Comparison of ENCODE assay signal across 14 cellular contexts in genomic region chr3:4687167-4687566, GRCh38.
DNase-seq lines count a peak whose midpoint lies in the region; ATAC-seq and TF ChIP-seq lines count a peak whose summit lies in the region.
"Had no signal": no experiment of that assay in that cellular context is flagged by ENCODE, and none has a peak within 500 bp of the region (broad histone marks: within the 10 kb centered on the region; RNA-seq: fewer than 3 reads in every experiment).

No MANE protein-coding gene starts in this region.

- H2AFZ ChIP-seq in osteoblast (ENCODE audit: low read length), result peak overlapping the region; percentile 64

- TF ChIP-seq POLR2A in erythroblast (IDR thresholded peaks at IDR 0.05; ENCODE audit: low read length) (no peak), gastrocnemius medialis (IDR thresholded peaks at IDR 0.05) (no peak)

- H3K27ac ChIP-seq in HEK293 (ENCODE audit: extremely low read depth, low read depth, low read length) (no peak overlapping the region), osteoblast (ENCODE audit: low read depth, low read length) (no peak overlapping the region), gastrocnemius medialis (no peak overlapping the region)
- H3K27ac ChIP-seq: Peyer's patch, tibial nerve had no signal

- in situ Hi-C loops in gastrocnemius medialis (cut with MboI; ENCODE audit: low sequenced_read_pairs in 4 of 4), result no loop called here

- peaks cover 0 to 42% of the 10 kb centered on the region in 2 experiments; a peak in 1 of 3 replicates for H3K36me3 ChIP-seq in HEK293 (ENCODE audit: control insufficient read depth in 2 of 2, insufficient read depth in 1 of 2, low read length in 2 of 2)
- no peaks in the 10 kb centered on the region for H3K36me3 ChIP-seq in osteoblast (ENCODE audit: insufficient read depth, low read length)
- peaks cover 0 to 23% of the 10 kb centered on the region in 2 donors for H3K36me3 ChIP-seq in gastrocnemius medialis

- H4K20me1 ChIP-seq in osteoblast (ENCODE audit: insufficient read depth, low read length), result no peaks in the 10 kb centered on the region

- H3K27me3 ChIP-seq in osteoblast (ENCODE audit: insufficient read depth, low read length) (no peaks in the 10 kb centered on the region), gastrocnemius medialis (no peaks in the 10 kb centered on the region)
- H3K27me3 ChIP-seq: Peyer's patch, tibial nerve had no signal

- no peak for ATAC-seq in gastrocnemius medialis
- ATAC-seq: activated CD4-positive, CD25-positive, alpha-beta regulatory T cell treated with anti-CD3 and anti-CD28 coated beads, Interleukin-2, amount 50 U/mL, for 24 hours had no signal

- H3K4me1 ChIP-seq in HEK293 (ENCODE audit: control insufficient read depth, insufficient read depth, low read length) (peaks cover 4% of the 10 kb centered on the region; the same call in 1 of the 2 replicates), osteoblast (ENCODE audit: insufficient read depth, low read length) (no peaks in the 10 kb centered on the region), gastrocnemius medialis (no peaks in the 10 kb centered on the region)
- H3K4me1 ChIP-seq: Peyer's patch, tibial nerve had no signal

- H3K4me3 ChIP-seq in HEK293 (ENCODE audit: low read depth, low read length), result no peak overlapping the region
- no peak overlapping the region for H3K4me3 ChIP-seq in fibroblast of villous mesenchyme (ENCODE audit: low read depth, low read length)
- no peak overlapping the region for H3K4me3 ChIP-seq in osteoblast (ENCODE audit: insufficient read depth, low read length)
- no peak overlapping the region for H3K4me3 ChIP-seq in gastrocnemius medialis
- H3K4me3 ChIP-seq: Peyer's patch, tibial nerve had no signal

- DNase-seq in NCI-H69 (lab: John Stamatoyannopoulos, UW) (peak; percentile 14), fibroblast of villous mesenchyme (ENCODE audit: low read depth) (peak; percentile 65), osteoblast (ENCODE audit: insufficient read length, low spot score, missing footprints) (no peak), erythroblast (lab: John Stamatoyannopoulos, UW) (no peak), gastrocnemius medialis (no peak), NOMO-1 treated with DMSO at 0.1 percent for 48 hours (lab: John Stamatoyannopoulos, UW; ENCODE audit: unreplicated experiment) (no peak), NCI-H2171 (lab: John Stamatoyannopoulos, UW) (no peak)
- DNase-seq: activated naive CD4-positive, alpha-beta T cell; effector CD8-positive, alpha-beta T cell; NCI-H345; Peyer's patch had no signal

- no peak for TF ChIP-seq CTCF in HEK293 (tag by site-specific recombination; IDR thresholded peaks at IDR 0.05)
- TF ChIP-seq CTCF in fibroblast of villous mesenchyme (IDR thresholded peaks at IDR 0.05; ENCODE audit: insufficient read depth, low read depth, low read length), result no peak
- TF ChIP-seq CTCF in osteoblast (IDR thresholded peaks at IDR 0.05; ENCODE audit: extremely low read depth, low read depth, low read length), result no peak
- TF ChIP-seq CTCF in gastrocnemius medialis (IDR thresholded peaks at IDR 0.05 in 4 of 5, conservative IDR thresholded peaks at IDR 0.05 in 1 of 5), result no peak

- H3K9me3 ChIP-seq in HEK293 (ENCODE audit: control insufficient read depth, insufficient read depth, low read depth, low read length) (no peaks in the 10 kb centered on the region), osteoblast (ENCODE audit: low read depth, low read length) (no peaks in the 10 kb centered on the region), gastrocnemius medialis (no peaks in the 10 kb centered on the region)
- H3K9me3 ChIP-seq: Peyer's patch had no signal

- CTCF ChIA-PET in HEK293 (lab: Yijun Ruan, JAX), result interaction anchor here (0.5 to 3.2 kb wide), 4 partner anchors 22 to 334 kb away, joined by 4 to 10 read pairs (median 7); no protein-coding TSS in a partner anchor

- H3K79me2 ChIP-seq in osteoblast (ENCODE audit: insufficient read depth, low read length), result no peaks in the 10 kb centered on the region

- POLR2A ChIA-PET in HEK293 (lab: Yijun Ruan, JAX), result interaction anchor here (1.0 kb wide), 1 partner anchor 292 kb away, joined by 4 read pairs; the partner anchor contains the start of gene BHLHE40

- H3K4me2 ChIP-seq in osteoblast (ENCODE audit: insufficient read depth, low read length), result no peak overlapping the region

- intact Hi-C loops in gastrocnemius medialis (cut with DNase I; ENCODE audit: low total_unique reads), result no loop called here

TF ChIP-seq in HEK293, 187 proteins besides CTCF, POLR2A, EP300 and RAD21:
- TF ChIP-seq ZFP41 (tag by site-specific recombination; IDR thresholded peaks at IDR 0.05; ENCODE audit: borderline replicate concordance) (no peak), ZSCAN16 (tag by site-specific recombination; IDR thresholded peaks at IDR 0.05) (no peak), FEZF1 (tag by site-specific recombination; IDR thresholded peaks at IDR 0.05) (peak; percentile 51; the same call in 1 of the 2 replicates), ZNF843 (tag by site-specific recombination; IDR thresholded peaks at IDR 0.05) (0 out of 2 replicates have a peak, but pooled peaks have one; percentile 15), TRIM28 (IDR thresholded peaks at IDR 0.05; ENCODE audit: borderline replicate concordance, low read length) (0 out of 2 replicates have a peak, but pooled peaks have one; percentile 22), ZXDB (tag by site-specific recombination; IDR thresholded peaks at IDR 0.05) (0 out of 2 replicates have a peak, but pooled peaks have one; percentile 31), IKZF3 (tag by site-specific recombination; IDR thresholded peaks at IDR 0.05) (no peak), ZNF10 (tag by site-specific recombination; IDR thresholded peaks at IDR 0.05) (no peak), MZF1 (tag by site-specific recombination; IDR thresholded peaks at IDR 0.05; ENCODE audit: borderline replicate concordance) (no peak), ZNF792 (tag by site-specific recombination; IDR thresholded peaks at IDR 0.05) (no peak)
- TF ChIP-seq, protein P1, sequence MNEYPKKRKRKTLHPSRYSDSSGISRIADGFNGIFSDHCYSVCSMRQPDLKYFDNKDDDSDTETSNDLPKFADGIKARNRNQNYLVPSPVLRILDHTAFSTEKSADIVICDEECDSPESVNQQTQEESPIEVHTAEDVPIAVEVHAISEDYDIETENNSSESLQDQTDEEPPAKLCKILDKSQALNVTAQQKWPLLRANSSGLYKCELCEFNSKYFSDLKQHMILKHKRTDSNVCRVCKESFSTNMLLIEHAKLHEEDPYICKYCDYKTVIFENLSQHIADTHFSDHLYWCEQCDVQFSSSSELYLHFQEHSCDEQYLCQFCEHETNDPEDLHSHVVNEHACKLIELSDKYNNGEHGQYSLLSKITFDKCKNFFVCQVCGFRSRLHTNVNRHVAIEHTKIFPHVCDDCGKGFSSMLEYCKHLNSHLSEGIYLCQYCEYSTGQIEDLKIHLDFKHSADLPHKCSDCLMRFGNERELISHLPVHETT (tag by site-specific recombination; IDR thresholded peaks at IDR 0.05), result no peak
- TF ChIP-seq, protein P2, sequence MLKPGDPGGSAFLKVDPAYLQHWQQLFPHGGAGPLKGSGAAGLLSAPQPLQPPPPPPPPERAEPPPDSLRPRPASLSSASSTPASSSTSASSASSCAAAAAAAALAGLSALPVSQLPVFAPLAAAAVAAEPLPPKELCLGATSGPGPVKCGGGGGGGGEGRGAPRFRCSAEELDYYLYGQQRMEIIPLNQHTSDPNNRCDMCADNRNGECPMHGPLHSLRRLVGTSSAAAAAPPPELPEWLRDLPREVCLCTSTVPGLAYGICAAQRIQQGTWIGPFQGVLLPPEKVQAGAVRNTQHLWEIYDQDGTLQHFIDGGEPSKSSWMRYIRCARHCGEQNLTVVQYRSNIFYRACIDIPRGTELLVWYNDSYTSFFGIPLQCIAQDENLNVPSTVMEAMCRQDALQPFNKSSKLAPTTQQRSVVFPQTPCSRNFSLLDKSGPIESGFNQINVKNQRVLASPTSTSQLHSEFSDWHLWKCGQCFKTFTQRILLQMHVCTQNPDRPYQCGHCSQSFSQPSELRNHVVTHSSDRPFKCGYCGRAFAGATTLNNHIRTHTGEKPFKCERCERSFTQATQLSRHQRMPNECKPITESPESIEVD (tag by site-specific recombination; IDR thresholded peaks at IDR 0.05), result peak; percentile 86
- TF ChIP-seq, protein P3, sequence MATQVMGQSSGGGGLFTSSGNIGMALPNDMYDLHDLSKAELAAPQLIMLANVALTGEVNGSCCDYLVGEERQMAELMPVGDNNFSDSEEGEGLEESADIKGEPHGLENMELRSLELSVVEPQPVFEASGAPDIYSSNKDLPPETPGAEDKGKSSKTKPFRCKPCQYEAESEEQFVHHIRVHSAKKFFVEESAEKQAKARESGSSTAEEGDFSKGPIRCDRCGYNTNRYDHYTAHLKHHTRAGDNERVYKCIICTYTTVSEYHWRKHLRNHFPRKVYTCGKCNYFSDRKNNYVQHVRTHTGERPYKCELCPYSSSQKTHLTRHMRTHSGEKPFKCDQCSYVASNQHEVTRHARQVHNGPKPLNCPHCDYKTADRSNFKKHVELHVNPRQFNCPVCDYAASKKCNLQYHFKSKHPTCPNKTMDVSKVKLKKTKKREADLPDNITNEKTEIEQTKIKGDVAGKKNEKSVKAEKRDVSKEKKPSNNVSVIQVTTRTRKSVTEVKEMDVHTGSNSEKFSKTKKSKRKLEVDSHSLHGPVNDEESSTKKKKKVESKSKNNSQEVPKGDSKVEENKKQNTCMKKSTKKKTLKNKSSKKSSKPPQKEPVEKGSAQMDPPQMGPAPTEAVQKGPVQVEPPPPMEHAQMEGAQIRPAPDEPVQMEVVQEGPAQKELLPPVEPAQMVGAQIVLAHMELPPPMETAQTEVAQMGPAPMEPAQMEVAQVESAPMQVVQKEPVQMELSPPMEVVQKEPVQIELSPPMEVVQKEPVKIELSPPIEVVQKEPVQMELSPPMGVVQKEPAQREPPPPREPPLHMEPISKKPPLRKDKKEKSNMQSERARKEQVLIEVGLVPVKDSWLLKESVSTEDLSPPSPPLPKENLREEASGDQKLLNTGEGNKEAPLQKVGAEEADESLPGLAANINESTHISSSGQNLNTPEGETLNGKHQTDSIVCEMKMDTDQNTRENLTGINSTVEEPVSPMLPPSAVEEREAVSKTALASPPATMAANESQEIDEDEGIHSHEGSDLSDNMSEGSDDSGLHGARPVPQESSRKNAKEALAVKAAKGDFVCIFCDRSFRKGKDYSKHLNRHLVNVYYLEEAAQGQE (tag by site-specific recombination; IDR thresholded peaks at IDR 0.05), result no peak

Comparison
In these comparisons a context has a peak if more than half of its experiments do, and no peak if none do; other contexts are left out.
1. DNase-seq: peak in NCI-H69 (single experiment) and fibroblast of villous mesenchyme (single experiment); none in osteoblast (single experiment), erythroblast (0 of 2), gastrocnemius medialis (0 of 2), NOMO-1 treated with DMSO at 0.1 percent for 48 hours (single experiment) and NCI-H2171 (single experiment).